Comparison of ENCODE assay signal across 1 cellular context in genomic region chr1:1305300-1306069, GRCh38.
TF ChIP-seq lines count a peak whose summit lies in the region.

No MANE protein-coding gene starts in this region.

TF ChIP-seq in HepG2, 621 proteins besides CTCF, POLR2A, EP300 and RAD21 (continued from another document and continues in another):
- TF ChIP-seq TRAFD1 (CRISPR knock-in tag; IDR thresholded peaks at IDR 0.05; ENCODE audit: borderline replicate concordance) (0 out of 2 replicates have a peak, but pooled peaks have one; percentile 16), AHR (CRISPR knock-in tag; IDR thresholded peaks at IDR 0.05) (no peak), ZNF335 (CRISPR knock-in tag; IDR thresholded peaks at IDR 0.05) (no peak), IKZF1 (IDR thresholded peaks at IDR 0.05) (no peak), KIAA2018 (CRISPR knock-in tag; IDR thresholded peaks at IDR 0.05; ENCODE audit: borderline replicate concordance) (no peak), SPEN (CRISPR knock-in tag; IDR thresholded peaks at IDR 0.05; ENCODE audit: low read depth) (no peak; the same call in 1 of the 2 replicates), FOXA3 (CRISPR knock-in tag; IDR thresholded peaks at IDR 0.05) (no peak), RBFOX2 (IDR thresholded peaks at IDR 0.05; ENCODE audit: low read depth, low read length) (peak; percentile 50), ZNF18 (CRISPR knock-in tag; IDR thresholded peaks at IDR 0.05; ENCODE audit: insufficient replicate concordance) (no peak), TIGD3 (CRISPR knock-in tag; IDR thresholded peaks at IDR 0.05; ENCODE audit: borderline replicate concordance) (no peak), RFX5 (IDR thresholded peaks at IDR 0.05; ENCODE audit: low read depth, low read length) (no peak), FOXO4 (CRISPR knock-in tag; conservative IDR thresholded peaks at IDR 0.05) (no peak), TOPORS (CRISPR knock-in tag; IDR thresholded peaks at IDR 0.05) (no peak), MTA3 (CRISPR knock-in tag; IDR thresholded peaks at IDR 0.05) (no peak), ZNF34 (CRISPR knock-in tag; IDR thresholded peaks at IDR 0.05; ENCODE audit: borderline replicate concordance) (no peak), RFX1 (IDR thresholded peaks at IDR 0.05) (no peak), ZNF430 (CRISPR knock-in tag; IDR thresholded peaks at IDR 0.05) (no peak), ZNF83 (CRISPR knock-in tag; IDR thresholded peaks at IDR 0.05; ENCODE audit: borderline replicate concordance) (no peak), RARA (CRISPR knock-in tag; IDR thresholded peaks at IDR 0.05) (no peak), CSRNP2 (CRISPR knock-in tag; conservative IDR thresholded peaks at IDR 0.05; ENCODE audit: low read depth) (no peak), ZBTB43 (CRISPR knock-in tag; conservative IDR thresholded peaks at IDR 0.05) (peak; percentile 50; the same call in 1 of the 2 replicates), TGIF2 (CRISPR knock-in tag; IDR thresholded peaks at IDR 0.05) (no peak), NFE2 (CRISPR knock-in tag; IDR thresholded peaks at IDR 0.05) (peak; percentile 77; the same call in 1 of the 2 replicates), FOXM1 (CRISPR knock-in tag; IDR thresholded peaks at IDR 0.05) (no peak), CHD2 (IDR thresholded peaks at IDR 0.05; ENCODE audit: low read depth, low read length) (no peak), GTF3A (CRISPR knock-in tag; conservative IDR thresholded peaks at IDR 0.05) (no peak), USF2 (IDR thresholded peaks at IDR 0.05; ENCODE audit: low read depth, low read length) (no peak), USF2 (CRISPR knock-in tag; IDR thresholded peaks at IDR 0.05; ENCODE audit: borderline replicate concordance) (no peak), PLSCR1 (CRISPR knock-in tag; IDR thresholded peaks at IDR 0.05; ENCODE audit: borderline replicate concordance) (0 out of 2 replicates have a peak, but pooled peaks have one; percentile 66), FOXK2 (IDR thresholded peaks at IDR 0.05) (no peak), SCMH1 (CRISPR knock-in tag; IDR thresholded peaks at IDR 0.05; ENCODE audit: borderline replicate concordance) (no peak), ZNF773 (CRISPR knock-in tag; IDR thresholded peaks at IDR 0.05; ENCODE audit: borderline replicate concordance) (no peak), SP1 (IDR thresholded peaks at IDR 0.05) (no peak), SP1 (CRISPR knock-in tag; IDR thresholded peaks at IDR 0.05) (0 out of 2 replicates have a peak, but pooled peaks have one; percentile 33), SAFB2 (CRISPR knock-in tag; IDR thresholded peaks at IDR 0.05; ENCODE audit: borderline replicate concordance, low read depth) (no peak; the same call in 1 of the 2 replicates), ZMYM2 (CRISPR knock-in tag; IDR thresholded peaks at IDR 0.05) (no peak), SYNCRIP (IDR thresholded peaks at IDR 0.05; ENCODE audit: insufficient read depth, low read depth, low read length) (no peak), ZNF3 (CRISPR knock-in tag; IDR thresholded peaks at IDR 0.05) (no peak), HNRNPL (IDR thresholded peaks at IDR 0.05; ENCODE audit: low read depth, low read length) (no peak), SP4 (CRISPR knock-in tag; IDR thresholded peaks at IDR 0.05) (no peak; the same call in 1 of the 2 replicates), ZNF446 (CRISPR knock-in tag; IDR thresholded peaks at IDR 0.05) (no peak), JDP2 (CRISPR knock-in tag; IDR thresholded peaks at IDR 0.05; ENCODE audit: borderline replicate concordance) (no peak), STAG1 (CRISPR knock-in tag; IDR thresholded peaks at IDR 0.05) (peak; percentile 45), ZNF282 (IDR thresholded peaks at IDR 0.05; ENCODE audit: partially characterized antibody) (no peak), SETDB1 (CRISPR knock-in tag; IDR thresholded peaks at IDR 0.05; ENCODE audit: borderline replicate concordance) (no peak), KDM3A (CRISPR knock-in tag; IDR thresholded peaks at IDR 0.05; ENCODE audit: low read depth) (no peak)
